ENCODE assay signal across 12 cellular contexts in the genomic region with DNA sequence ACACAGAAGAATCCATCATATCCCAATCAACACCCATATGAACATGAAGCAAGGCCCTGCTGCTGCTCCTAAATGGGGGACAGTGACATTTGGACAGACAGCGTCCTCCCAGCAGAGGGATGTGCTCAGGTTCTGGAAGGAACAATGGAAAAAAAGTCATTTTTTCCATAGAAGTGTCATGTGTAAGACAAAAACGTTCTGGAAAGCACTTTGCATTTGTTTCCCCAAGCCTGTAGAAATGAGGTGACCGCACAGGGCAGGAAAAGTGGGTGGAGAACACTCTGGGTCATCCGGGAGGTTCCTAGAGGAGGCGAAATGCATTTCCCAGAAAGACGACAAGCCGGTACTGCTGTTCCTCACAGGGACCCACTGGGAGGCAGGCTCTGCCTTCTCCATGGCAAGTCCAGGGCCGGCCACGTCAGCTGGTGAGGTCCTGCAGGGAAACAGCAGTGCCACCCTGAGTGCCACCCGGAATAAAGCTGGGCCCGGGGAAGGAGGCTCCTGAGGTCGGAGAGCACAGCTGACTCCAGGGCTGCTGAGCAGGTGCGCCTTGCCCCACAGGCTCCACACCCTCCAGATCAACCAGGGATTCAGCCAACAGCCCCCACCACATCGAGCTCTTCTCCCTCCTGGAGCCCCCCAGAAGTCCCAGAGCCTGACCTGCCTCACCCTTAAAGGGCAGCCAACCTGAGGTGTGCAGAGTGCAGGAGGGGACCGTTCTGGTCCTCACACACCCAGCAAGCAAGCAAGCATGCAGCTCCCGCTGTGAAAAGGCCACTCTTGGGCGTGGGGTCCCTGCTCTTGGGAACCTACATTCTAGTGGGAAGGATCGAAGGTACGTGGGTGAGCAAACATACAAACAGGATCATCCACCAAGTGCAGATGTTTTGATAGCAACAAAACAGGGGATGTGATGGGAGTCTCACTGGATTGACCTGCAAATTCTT. TPM values are rescaled to one million over a fixed set of nuclear protein-coding genes. Genes with fewer than 3 reads are reported as not detected.
A peak's percentile ranks its signal among the peaks of the same experiment; 100 is the strongest.
DNase-seq lines count a peak whose midpoint lies in the region; ATAC-seq and TF ChIP-seq lines count a peak whose summit lies in the region.
"Had no signal": no experiment of that assay in that cellular context is flagged by ENCODE, and none has a peak within 500 bp of the region (broad histone marks: within the 10 kb centered on the region; RNA-seq: fewer than 3 reads in every experiment).

No MANE protein-coding gene starts in this region.

- H3K27ac ChIP-seq in Peyer's patch (no peak overlapping the region), upper lobe of left lung (no peak overlapping the region), prostate gland (no peak overlapping the region)
- H3K27ac ChIP-seq: epithelial cell of prostate, KMS-11 had no signal

- H3K9me3 Mint-ChIP-seq in nephron, result no peaks in the 10 kb centered on the region

- no peak for TF ChIP-seq POLR2A in Peyer's patch (IDR thresholded peaks at IDR 0.05)
- no peak for TF ChIP-seq POLR2A in upper lobe of left lung (IDR thresholded peaks at IDR 0.05)
- TF ChIP-seq POLR2A in prostate gland (IDR thresholded peaks at IDR 0.05), result no peak

- H3K4me1 ChIP-seq in Peyer's patch (no peaks in the 10 kb centered on the region), upper lobe of left lung (peaks cover 0 to 10% (median 5%) of the 10 kb centered on the region in 4 donors), prostate gland (replicated peaks) (no peaks in the 10 kb centered on the region)

- H3K36me3 ChIP-seq in Peyer's patch (no peaks in the 10 kb centered on the region), upper lobe of left lung (no peaks in the 10 kb centered on the region), prostate gland (no peaks in the 10 kb centered on the region)

- peak overlapping the region in 2 of 3 experiments; percentile 80 to 89 for H3K27ac Mint-ChIP-seq in nephron

- DNase-seq in Peyer's patch (peak in 2 of 3 donors; percentile 47), head of caudate nucleus (peak in 24 of 42 donors; percentile 21 to 74 (median 34)), upper lobe of left lung (peak; percentile 30 to 47), prostate gland (ENCODE audit: low spot score) (no peak)
- DNase-seq: naive thymus-derived CD4-positive, alpha-beta T cell; NCI-H2171 treated with DMSO at 0.1 percent for 48 hours had no signal

- H3K27me3 Mint-ChIP-seq in nephron (ENCODE audit: low read depth), result peaks cover 11% of the 10 kb centered on the region

- H3K9me3 ChIP-seq in Peyer's patch (no peaks in the 10 kb centered on the region), upper lobe of left lung (no peaks in the 10 kb centered on the region), prostate gland (no peaks in the 10 kb centered on the region)

- intact Hi-C loops in head of caudate nucleus (cut with DNase I), result no loop called here
- intact Hi-C loops in prostate gland (cut with DNase I), result no loop called here

- H3K4me3 ChIP-seq in Peyer's patch (no peak overlapping the region), upper lobe of left lung (no peak overlapping the region), prostate gland (no peak overlapping the region)
- H3K4me3 ChIP-seq: GM12878 had no signal

- no peak overlapping the region for H3K4me3 Mint-ChIP-seq in nephron
- H3K4me3 Mint-ChIP-seq: naive thymus-derived CD4-positive, alpha-beta T cell had no signal

- no peak for TF ChIP-seq EP300 in upper lobe of left lung (IDR thresholded peaks at IDR 0.05)

- ATAC-seq in upper lobe of left lung (ENCODE audit: low FRiP score in 2 of 2) (peak in 1 of 2 donors; percentile 26), HG02870 (IDR thresholded peaks at IDR 0.05; ENCODE audit: unreplicated experiment) (no peak), HG02642 (IDR thresholded peaks at IDR 0.05; ENCODE audit: poor library complexity, unreplicated experiment) (no peak)
- ATAC-seq: GM12878; naive thymus-derived CD4-positive, alpha-beta T cell had no signal

- TF ChIP-seq CTCF in Peyer's patch (IDR thresholded peaks at IDR 0.05) (no peak), nephron (IDR thresholded peaks at IDR 0.05; ENCODE audit: unreplicated experiment in 3 of 3) (no peak), upper lobe of left lung (IDR thresholded peaks at IDR 0.05) (peak in 4 of 6 experiments; percentile 26 to 55 (median 38)), prostate gland (IDR thresholded peaks at IDR 0.05) (peak in 1 of 4 experiments; percentile 5)

- H3K36me3 Mint-ChIP-seq in nephron (ENCODE audit: low read depth), result no peaks in the 10 kb centered on the region

- WGBS in upper lobe of left lung, 2 donors, result 74 to 90% methylated on average over 12 to 19 of the region's 19 CpGs
- 84% methylated on average over 19 of the region's 19 CpGs for whole genome bisulfite sequencing in prostate gland

- no peaks in the 10 kb centered on the region for H3K27me3 ChIP-seq in Peyer's patch
- no peaks in the 10 kb centered on the region for H3K27me3 ChIP-seq in upper lobe of left lung
- H3K27me3 ChIP-seq in prostate gland (replicated peaks; ENCODE audit: insufficient read depth), result no peaks in the 10 kb centered on the region

- peaks cover 25% of the 10 kb centered on the region for H3K4me1 Mint-ChIP-seq in nephron
- H3K4me1 Mint-ChIP-seq: naive thymus-derived CD4-positive, alpha-beta T cell had no signal

RNA-seq across cellular contexts. Expression of a gene that starts 28.8 kb away (rescaled TPM):
- total RNA-seq in Peyer's patch, result 10 to 100 TPM; 33.8 to 76.4 (median 38.1) TPM
- 10 to 100 TPM; 28.6 to 81.7 (median 44.8) TPM for total RNA-seq in upper lobe of left lung
- 10 to 100 TPM; 49.5 to 83.3 TPM for total RNA-seq in prostate gland

Comparison
In these comparisons a context has a peak if more than half of its experiments do, and no peak if none do; other contexts are left out.
1. CTCF ChIP-seq: peak in upper lobe of left lung (4 of 6); none in Peyer's patch (0 of 6) and nephron (0 of 3).